Comparison of ENCODE assay signal across 16 cellular contexts in genomic region chr10:86700851-86701617, GRCh38. TPM values are rescaled to one million over a fixed set of nuclear protein-coding genes. Genes with fewer than 3 reads are reported as not detected.
DNase-seq lines count a peak whose midpoint lies in the region; ATAC-seq and TF ChIP-seq lines count a peak whose summit lies in the region.
"Had no signal": no experiment of that assay in that cellular context is flagged by ENCODE, and none has a peak within 500 bp of the region (broad histone marks: within the 10 kb centered on the region; RNA-seq: fewer than 3 reads in every experiment).

No MANE protein-coding gene starts in this region.

- no TSS peak for BruUV-seq in PC-3 (replicated peaks; lab: Mats Ljungman, UMichigan)

- H3K27ac ChIP-seq in cardiac muscle cell (peak overlapping the region; percentile 77), lower lobe of right lung (no peak overlapping the region), aorta (ENCODE audit: low read depth in 1 of 2, low read length in 2 of 2) (no peak overlapping the region), PC-3 (ENCODE audit: low read length) (no peak overlapping the region)

- H3F3A ChIP-seq in PC-3 (ENCODE audit: low read length, unreplicated experiment) = no peaks in the 10 kb centered on the region

- ATAC-seq in Right ventricle myocardium superior (ENCODE audit: poor library complexity) = peak; percentile 0
- ATAC-seq in left ventricle myocardium superior = no peak
- ATAC-seq in lower lobe of right lung = no peak
- no peak for ATAC-seq in aorta (ENCODE audit: low FRiP score)
- ATAC-seq in PC-3 = no peak

- H3K4me1 ChIP-seq in cardiac muscle cell (ENCODE audit: low read depth) (no peaks in the 10 kb centered on the region), lower lobe of right lung (no peaks in the 10 kb centered on the region), aorta (ENCODE audit: control insufficient read depth in 1 of 2, insufficient read depth in 2 of 2, low read length in 2 of 2) (no peaks in the 10 kb centered on the region), PC-3 (ENCODE audit: insufficient read depth, low read length) (no peaks in the 10 kb centered on the region)

- TF ChIP-seq CTCF in cardiac muscle cell (IDR thresholded peaks at IDR 0.05; ENCODE audit: low read depth, low read length) (no peak), lower lobe of right lung (IDR thresholded peaks at IDR 0.05) (no peak), PC-3 (conservative IDR thresholded peaks at IDR 0.05; ENCODE audit: low read depth, low read length) (no peak)

- H3K79me2 ChIP-seq in PC-3 (ENCODE audit: low read length) = no peaks in the 10 kb centered on the region

- DNase-seq in Right ventricle myocardium superior (peak; percentile 31), left ventricle myocardium superior (no peak), cardiac muscle cell (ENCODE audit: low read depth in 1 of 2, low spot score in 1 of 2) (no peak), lower lobe of right lung (peak; percentile 28), aorta (peak; percentile 30 to 65), NCI-H1417 (lab: John Stamatoyannopoulos, UW) (no peak), HT-29 (ENCODE audit: low spot score) (no peak), PC-3 (no peak)
- DNase-seq: ACHN; C1 segment of cervical spinal cord; CD4-positive, alpha-beta memory T cell; DMS79 treated with DMSO at 0.1 percent for 48 hours; EL; GOT3 had no signal

- CTCF ChIA-PET in PC-3 (lab: Charles Lee) = no interaction called here

- peaks cover 85% of the 10 kb centered on the region for H3K36me3 ChIP-seq in cardiac muscle cell
- no peaks in the 10 kb centered on the region for H3K36me3 ChIP-seq in lower lobe of right lung
- peaks cover 0 to 9% of the 10 kb centered on the region in 2 donors for H3K36me3 ChIP-seq in aorta (ENCODE audit: control insufficient read depth in 1 of 2, insufficient read depth in 2 of 2, low read length in 1 of 2)
- no peaks in the 10 kb centered on the region for H3K36me3 ChIP-seq in PC-3 (ENCODE audit: low read depth, low read length)
- H3K36me3 ChIP-seq: HAP-1 had no signal

- H2AFZ ChIP-seq in PC-3 (ENCODE audit: low read length) = no peak overlapping the region

- H3K9me3 ChIP-seq in cardiac muscle cell (ENCODE audit: low read depth) (no peaks in the 10 kb centered on the region), lower lobe of right lung (no peaks in the 10 kb centered on the region), aorta (ENCODE audit: control insufficient read depth, low read length) (no peaks in the 10 kb centered on the region), PC-3 (ENCODE audit: low read length) (no peaks in the 10 kb centered on the region)
- H3K9me3 ChIP-seq: HAP-1 had no signal

- no peak overlapping the region for H3K4me3 ChIP-seq in cardiac muscle cell
- no peak overlapping the region for H3K4me3 ChIP-seq in lower lobe of right lung
- H3K4me3 ChIP-seq in aorta (ENCODE audit: low read length in 2 of 2) = no peak overlapping the region
- H3K4me3 ChIP-seq in PC-3 (ENCODE audit: low read length) = no peak overlapping the region
- H3K4me3 ChIP-seq: HAP-1 had no signal

- no peaks in the 10 kb centered on the region for H3K9me2 ChIP-seq in PC-3 (replicated peaks; ENCODE audit: low read length)

- POLR2A ChIA-PET in PC-3 (lab: Charles Lee; ENCODE audit: unreplicated experiment) = no interaction called here

- intact Hi-C loops in Right ventricle myocardium superior (cut with DNase I) (no loop called here), left ventricle myocardium superior (cut with micrococcal nuclease) (no loop called here), lower lobe of right lung (cut with DNase I) (no loop called here), aorta (cut with DNase I) (no loop called here), PC-3 (cut with micrococcal nuclease) (no loop called here)

- no peaks in the 10 kb centered on the region for H4K20me1 ChIP-seq in PC-3 (ENCODE audit: low read length)

- no peaks in the 10 kb centered on the region for H3K27me3 ChIP-seq in cardiac muscle cell
- peaks cover 4% of the 10 kb centered on the region for H3K27me3 ChIP-seq in lower lobe of right lung (ENCODE audit: low read depth)
- no peaks in the 10 kb centered on the region for H3K27me3 ChIP-seq in aorta (ENCODE audit: control insufficient read depth in 1 of 2, insufficient read depth in 2 of 2, low read length in 1 of 2)
- H3K27me3 ChIP-seq in PC-3 (ENCODE audit: low read length) = no peaks in the 10 kb centered on the region

- 94 to 95% methylated on average over 12 of the region's 12 CpGs for WGBS in aorta, 2 donors

- H3K9ac ChIP-seq in PC-3 (ENCODE audit: low read length) = no peak overlapping the region

- no peak overlapping the region for H3K4me2 ChIP-seq in PC-3 (ENCODE audit: low read length)

RNA-seq across cellular contexts. Expression of gene LDB3, which starts 32.7 kb away (rescaled TPM):
- total RNA-seq in Right ventricle myocardium superior = 1,375 TPM
- total RNA-seq in left ventricle myocardium superior = 1,459 TPM
- 202 and 213 TPM in 2 replicates for total RNA-seq in cardiac muscle cell
- 266 and 317 TPM in 2 replicates for polyA plus RNA-seq in cardiac muscle cell
- 2.2 TPM for total RNA-seq in lower lobe of right lung
- 100 to 1,000 TPM in 1 of 2 donors, 10 to 100 TPM in 1; 67.9 to 132 TPM for total RNA-seq in aorta
- polyA plus RNA-seq in aorta = 10 to 100 TPM; 11.0 to 32.6 TPM
- total RNA-seq in HT-29 (2014; rRNA removed; shearing (Covaris generic)) = not detected in 2 replicates
- 0.04 and 0.52 TPM in 2 replicates for total RNA-seq in PC-3 (2014; rRNA removed)
- polyA plus RNA-seq: CD4-positive, alpha-beta memory T cell had no signal

RNA-seq across cellular contexts. Expression of gene OPN4, which starts 46.7 kb away (rescaled TPM):
- total RNA-seq in Right ventricle myocardium superior (0.40 TPM), left ventricle myocardium superior (0.25 TPM), cardiac muscle cell (0.18 TPM in 1 of 2 replicates, not detected in the other), lower lobe of right lung (not detected), aorta (under 1 TPM in 1 of 2 donors, not detected in 1; 0.36 TPM), PC-3 (2014; rRNA removed) (not detected in 2 replicates)
- polyA plus RNA-seq in cardiac muscle cell (0.24 TPM in 1 of 2 replicates, not detected in the other), aorta (not detected)
- total RNA-seq in HT-29 (2014; rRNA removed; shearing (Covaris generic)) = not detected in 2 replicates
- total RNA-seq: A172; CD4-positive, alpha-beta memory T cell had no signal
- polyA plus RNA-seq: CD4-positive, alpha-beta memory T cell had no signal

RNA-seq across cellular contexts. Expression of gene BMPR1A, which starts 55.4 kb away (rescaled TPM):
- 50.2 TPM for total RNA-seq in Right ventricle myocardium superior
- 48.4 TPM for total RNA-seq in left ventricle myocardium superior
- total RNA-seq in cardiac muscle cell = 37.0 and 39.4 TPM in 2 replicates
- polyA plus RNA-seq in cardiac muscle cell = 35.6 and 54.2 TPM in 2 replicates
- 37.0 TPM for total RNA-seq in lower lobe of right lung
- 100 to 1,000 TPM; 104 to 120 TPM for total RNA-seq in aorta
- polyA plus RNA-seq in aorta = 10 to 100 TPM; 19.3 to 22.9 TPM
- total RNA-seq in HT-29 (2014; rRNA removed; shearing (Covaris generic)) = 11.2 and 16.4 TPM in 2 replicates
- total RNA-seq in PC-3 (2014; rRNA removed) = 10.5 and 14.5 TPM in 2 replicates

Comparison
In these comparisons a context has a peak if more than half of its experiments do, and no peak if none do; other contexts are left out.
1. DNase-seq: peak in Right ventricle myocardium superior (single experiment), lower lobe of right lung (single experiment) and aorta (2 of 2); none in left ventricle myocardium superior (single experiment), cardiac muscle cell (0 of 2), NCI-H1417 (0 of 3), HT-29 (single experiment) and PC-3 (single experiment).
2. RNA of gene LDB3, which starts 32.7 kb away (total RNA-seq): 1,459 TPM in left ventricle myocardium superior (single experiment), 1,375 TPM in Right ventricle myocardium superior (single experiment), 202 to 213 TPM in cardiac muscle cell and 67.9 to 132 TPM in aorta; 2.2 TPM in lower lobe of right lung (single experiment), 0.04 to 0.52 TPM in PC-3 and not detected in HT-29; every median in the first group is over 10 times any median in the second.